12 cellular contexts compared by ENCODE assay signal in genomic region chrX:48899078-48899410, GRCh38. TPM values are rescaled to one million over a fixed set of nuclear protein-coding genes. Genes with fewer than 3 reads are reported as not detected.
A peak's percentile ranks its signal among the peaks of the same experiment; 100 is the strongest.
DNase-seq lines count a peak whose midpoint lies in the region; ATAC-seq and TF ChIP-seq lines count a peak whose summit lies in the region.
"Had no signal": no experiment of that assay in that cellular context is flagged by ENCODE, and none has a peak within 500 bp of the region (broad histone marks: within the 10 kb centered on the region; RNA-seq: fewer than 3 reads in every experiment).

No MANE protein-coding gene starts in this region.

- H3K4me2 ChIP-seq in OCI-LY1 (ENCODE audit: low read length): peak overlapping the region; percentile 96

- TF ChIP-seq POLR2A in breast epithelium (IDR thresholded peaks at IDR 0.05): no peak
- no peak for TF ChIP-seq POLR2A in uterus (IDR thresholded peaks at IDR 0.05)

- ATAC-seq in stimulated activated naive B cell treated with anti-CD40 and anti-IgM and Interleukin-4, amounts not matched to agents 10 μg/mL and 1 μg/mL and 100 μg/mL, for 72 hours (replicated peaks): no peak

- TF ChIP-seq CTCF in MCF 10A (IDR thresholded peaks at IDR 0.05; ENCODE audit: unreplicated experiment) (no peak), breast epithelium (IDR thresholded peaks at IDR 0.05) (no peak), OCI-LY1 (IDR thresholded peaks at IDR 0.05; ENCODE audit: low read length) (no peak), uterus (IDR thresholded peaks at IDR 0.05) (no peak)

- H3K9me3 Mint-ChIP-seq in MCF 10A (ENCODE audit: unreplicated experiment): peaks cover 7% of the 10 kb centered on the region
- H3K9me3 Mint-ChIP-seq in stimulated activated naive B cell treated with anti-CD40 and anti-IgM and Interleukin-4, amounts not matched to agents 10 μg/mL and 1 μg/mL and 100 μg/mL, for 72 hours: no peaks in the 10 kb centered on the region

- no TSS peak for BruUV-seq in MCF 10A (replicated peaks; lab: Mats Ljungman, UMichigan)

- H3K27me3 Mint-ChIP-seq in MCF 10A (ENCODE audit: insufficient read depth, unreplicated experiment): no peaks in the 10 kb centered on the region
- peaks cover 0 to 5% of the 10 kb centered on the region in 2 donors for H3K27me3 Mint-ChIP-seq in stimulated activated naive B cell treated with anti-CD40 and anti-IgM and Interleukin-4, amounts not matched to agents 10 μg/mL and 1 μg/mL and 100 μg/mL, for 72 hours

- H3K36me3 Mint-ChIP-seq in MCF 10A (ENCODE audit: insufficient read depth, unreplicated experiment): peaks cover 28% of the 10 kb centered on the region
- peaks cover 12 to 19% of the 10 kb centered on the region in 2 donors for H3K36me3 Mint-ChIP-seq in stimulated activated naive B cell treated with anti-CD40 and anti-IgM and Interleukin-4, amounts not matched to agents 10 μg/mL and 1 μg/mL and 100 μg/mL, for 72 hours

- peak overlapping the region; percentile 96 for H3K27ac Mint-ChIP-seq in MCF 10A (ENCODE audit: low read depth, unreplicated experiment)
- H3K27ac Mint-ChIP-seq in stimulated activated naive B cell treated with anti-CD40 and anti-IgM and Interleukin-4, amounts not matched to agents 10 μg/mL and 1 μg/mL and 100 μg/mL, for 72 hours: peak overlapping the region; percentile 20

- H3K36me3 ChIP-seq in breast epithelium: no peaks in the 10 kb centered on the region
- peaks cover 59% of the 10 kb centered on the region for H3K36me3 ChIP-seq in OCI-LY1 (ENCODE audit: insufficient read depth, low read length)
- H3K36me3 ChIP-seq in endocrine pancreas (ENCODE audit: control insufficient read depth, insufficient read depth, low read length): peaks cover 2% of the 10 kb centered on the region
- no peaks in the 10 kb centered on the region for H3K36me3 ChIP-seq in uterus

- H3K4me3 Mint-ChIP-seq in MCF 10A (ENCODE audit: unreplicated experiment): peak overlapping the region; percentile 82
- H3K4me3 Mint-ChIP-seq in stimulated activated naive B cell treated with anti-CD40 and anti-IgM and Interleukin-4, amounts not matched to agents 10 μg/mL and 1 μg/mL and 100 μg/mL, for 72 hours: peak overlapping the region in 1 of 2 donors; percentile 32

- no peak for DNase-seq in MCF 10A (ENCODE audit: unreplicated experiment)
- DNase-seq in breast epithelium (ENCODE audit: low spot score in 2 of 2): no peak
- no peak for DNase-seq in stimulated activated naive B cell treated with anti-CD40 and anti-IgM and Interleukin-4, amounts not matched to agents 10 μg/mL and 1 μg/mL and 100 μg/mL, for 72 hours
- DNase-seq in uterus: no peak
- no peak for DNase-seq in nucleus accumbens (lab: John Stamatoyannopoulos, UW)
- DNase-seq in OCI-M2 (lab: John Stamatoyannopoulos, UW; ENCODE audit: unreplicated experiment): no peak
- DNase-seq: activated CD4-positive, alpha-beta T cell treated with anti-CD3 and anti-CD28 coated beads, Interleukin-2, amount 50 U/mL, for 4 hours; NCI-H1105; NCI-H748 treated with DMSO at 0.1 percent for 48 hours had no signal

- H3K4me3 ChIP-seq in breast epithelium (peak overlapping the region in 1 of 3 donors; percentile 72), OCI-LY1 (ENCODE audit: low read depth, low read length, poor library complexity, severe bottlenecking) (peak overlapping the region; percentile 100), endocrine pancreas (ENCODE audit: control insufficient read depth, insufficient read depth, low read length) (no peak overlapping the region), uterus (no peak overlapping the region)

- intact Hi-C loops in MCF 10A (cut with micrococcal nuclease): no loop called here
- intact Hi-C loops in breast epithelium (cut with DNase I; ENCODE audit: low total_unique reads): loop anchor here (10.0 kb wide), 1 partner anchor 224 kb away; no protein-coding TSS in a partner anchor
- intact Hi-C loops in uterus (cut with DNase I; ENCODE audit: low total_unique reads): no loop called here

- H3K4me1 ChIP-seq in breast epithelium (no peaks in the 10 kb centered on the region), OCI-LY1 (ENCODE audit: insufficient read depth, low read length, severe bottlenecking) (peaks cover 22% of the 10 kb centered on the region), endocrine pancreas (ENCODE audit: control insufficient read depth, insufficient read depth, low read length) (no peaks in the 10 kb centered on the region), uterus (no peaks in the 10 kb centered on the region)
- H3K4me1 ChIP-seq: BE2C had no signal

- no peaks in the 10 kb centered on the region for H3F3A ChIP-seq in OCI-LY1 (ENCODE audit: insufficient read depth, low read length)

- no peaks in the 10 kb centered on the region for H3K9me2 ChIP-seq in OCI-LY1 (ENCODE audit: low read depth, low read length)

- peaks cover 13% of the 10 kb centered on the region; the same call in 1 of the 2 replicates for H3K79me2 ChIP-seq in OCI-LY1 (ENCODE audit: insufficient read depth, low read length)

- H3K27ac ChIP-seq in breast epithelium (peak overlapping the region in 1 of 2 donors; percentile 19), OCI-LY1 (ENCODE audit: low read depth, low read length, poor library complexity, severe bottlenecking) (peak overlapping the region; percentile 90), uterus (no peak overlapping the region)

- POLR2A ChIA-PET in MCF 10A (lab: Yijun Ruan, JAX): interaction anchor here (0.6 to 3.9 kb wide), 4 partner anchors 12 to 268 kb away, joined by 3 to 57 read pairs (median 10); partner anchors contain the start of genes HDAC6 and SLC35A2

- H2AFZ ChIP-seq in OCI-LY1 (ENCODE audit: low read length): no peak overlapping the region

- no peaks in the 10 kb centered on the region for H4K20me1 ChIP-seq in OCI-LY1 (ENCODE audit: insufficient read depth, low read length)

- CTCF ChIA-PET in MCF 10A (lab: Yijun Ruan, JAX): interaction anchor here (0.6 to 1.1 kb wide), 2 partner anchors 17 to 46 kb away, joined by 3 read pairs; no protein-coding TSS in a partner anchor

- H3K9me3 ChIP-seq in breast epithelium (no peaks in the 10 kb centered on the region), OCI-LY1 (ENCODE audit: low read length) (no peaks in the 10 kb centered on the region), endocrine pancreas (ENCODE audit: control insufficient read depth, low read length) (no peaks in the 10 kb centered on the region), uterus (no peaks in the 10 kb centered on the region)
- H3K9me3 ChIP-seq: BE2C had no signal

- H3K27me3 ChIP-seq in breast epithelium: peaks cover 0 to 28% of the 10 kb centered on the region in 2 donors
- H3K27me3 ChIP-seq in OCI-LY1 (ENCODE audit: insufficient read depth, low read length): no peaks in the 10 kb centered on the region
- no peaks in the 10 kb centered on the region for H3K27me3 ChIP-seq in endocrine pancreas (ENCODE audit: control insufficient read depth, insufficient read depth, low read length)
- H3K27me3 ChIP-seq in uterus: no peaks in the 10 kb centered on the region
- H3K27me3 ChIP-seq: BE2C had no signal

- H3K4me1 Mint-ChIP-seq in MCF 10A (ENCODE audit: insufficient read depth, unreplicated experiment): no peaks in the 10 kb centered on the region
- peaks cover 0 to 14% of the 10 kb centered on the region in 2 donors for H3K4me1 Mint-ChIP-seq in stimulated activated naive B cell treated with anti-CD40 and anti-IgM and Interleukin-4, amounts not matched to agents 10 μg/mL and 1 μg/mL and 100 μg/mL, for 72 hours

- H3K9ac ChIP-seq in OCI-LY1 (ENCODE audit: low read length): peak overlapping the region; percentile 61; the same call in 1 of the 2 replicates
- H3K9ac ChIP-seq in endocrine pancreas (ENCODE audit: control insufficient read depth, insufficient read depth, low read length): peak overlapping the region; percentile 23

RNA-seq across cellular contexts. Expression of gene PQBP1, which starts 1.3 kb away (rescaled TPM):
- 126 and 150 TPM in 2 replicates for total RNA-seq in MCF 10A (2022)
- total RNA-seq in breast epithelium: 10 to 100 TPM; 56.0 to 71.4 (median 71.0) TPM
- 10 to 100 TPM; 46.4 to 90.7 (median 70.3) TPM for total RNA-seq in uterus

RNA-seq across cellular contexts. Expression of gene TIMM17B, which starts 1.5 kb away (rescaled TPM):
- total RNA-seq in MCF 10A (2022) (70.6 and 73.7 TPM in 2 replicates), breast epithelium (10 to 100 TPM; 32.3 to 40.8 (median 35.4) TPM), uterus (10 to 100 TPM in 3 of 4 donors, 1 to 10 TPM in 1; 4.1 to 29.5 (median 17.2) TPM)

RNA-seq across cellular contexts. Expression of gene SLC35A2, which starts 12.4 kb away (rescaled TPM):
- 38.6 and 43.5 TPM in 2 replicates for total RNA-seq in MCF 10A (2022)
- 10 to 100 TPM; 10.9 to 17.3 (median 16.1) TPM for total RNA-seq in breast epithelium
- total RNA-seq in uterus: 10 to 100 TPM in 2 of 4 donors, 1 to 10 TPM in 2; 4.4 to 16.9 (median 11.1) TPM

RNA-seq across cellular contexts. Expression of gene PIM2, which starts 19.8 kb away (rescaled TPM):
- 8.0 and 9.2 TPM in 2 replicates for total RNA-seq in MCF 10A (2022)
- total RNA-seq in breast epithelium: 10 to 100 TPM in 1 of 3 donors, 1 to 10 TPM in 2; 5.8 to 20.3 (median 7.6) TPM
- total RNA-seq in uterus: 10 to 100 TPM in 1 of 4 donors, 1 to 10 TPM in 2, not detected in 1; 4.8 to 16.8 (median 9.1) TPM

RNA-seq across cellular contexts. Expression of gene OTUD5, which starts 58.4 kb away (rescaled TPM):
- 35.1 and 38.7 TPM in 2 replicates for total RNA-seq in MCF 10A (2022)
- total RNA-seq in breast epithelium: 10 to 100 TPM; 35.8 to 37.9 (median 36.1) TPM
- 10 to 100 TPM in 3 of 4 donors, 1 to 10 TPM in 1; 8.5 to 58.7 (median 21.8) TPM for total RNA-seq in uterus
